Comparison of ENCODE assay signal across 1 cellular context in the genomic region with DNA sequence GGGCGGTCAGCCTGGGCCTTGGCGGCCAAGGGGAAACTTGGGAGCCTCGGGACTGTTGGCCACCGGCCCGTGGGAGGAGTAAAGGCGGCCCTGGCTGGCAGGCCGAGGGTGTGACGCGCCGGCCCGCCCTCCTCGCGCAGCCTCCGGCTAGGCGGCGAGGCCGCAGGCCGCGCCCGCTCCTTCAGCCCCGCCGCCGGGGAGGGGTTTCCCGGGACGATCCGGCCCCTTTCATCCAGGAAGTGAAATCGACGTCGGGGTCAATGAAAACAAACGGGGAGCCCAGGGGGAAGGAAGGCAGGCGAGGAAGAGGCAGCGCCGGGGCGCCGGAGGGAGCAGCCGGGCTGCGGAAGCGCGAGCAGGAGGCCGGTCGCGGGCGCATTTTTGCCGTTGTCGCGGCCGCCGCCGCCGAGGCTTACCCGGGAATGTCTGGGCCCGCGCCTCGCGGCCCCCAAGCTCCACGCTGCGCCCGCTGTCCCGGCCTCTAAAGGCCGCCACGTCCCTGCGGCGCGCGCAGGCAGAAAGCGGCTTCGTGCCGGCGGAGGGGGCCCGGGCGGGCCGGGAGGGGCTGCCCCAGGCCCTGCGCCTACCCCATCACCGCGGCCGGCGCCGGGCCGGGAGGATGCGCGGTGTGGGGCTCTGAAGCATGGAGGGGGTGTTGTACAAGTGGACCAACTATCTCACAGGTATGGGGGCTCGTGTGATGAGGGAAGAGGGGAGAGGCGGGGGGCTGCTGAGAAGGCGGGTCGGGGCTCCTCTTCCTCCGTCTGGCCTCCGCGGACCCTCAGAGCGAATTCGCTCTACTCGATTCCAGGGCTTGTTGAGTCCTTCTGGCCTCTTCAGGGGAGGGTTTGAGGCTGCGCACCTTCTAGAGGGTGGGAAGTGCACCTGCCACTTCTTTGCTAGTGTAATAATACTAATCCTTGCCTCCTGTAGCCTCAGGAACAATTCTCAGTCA.
TF ChIP-seq lines count a peak whose summit lies in the region.

A gene (plus strand): TSS at position 231 of the 955 bp plus-strand sequence. CDS start 413 bp downstream, at position 644.

TF ChIP-seq in HepG2, 621 proteins besides CTCF, POLR2A, EP300 and RAD21 (continued from another document and continues in another):
- TF ChIP-seq, protein P1, sequence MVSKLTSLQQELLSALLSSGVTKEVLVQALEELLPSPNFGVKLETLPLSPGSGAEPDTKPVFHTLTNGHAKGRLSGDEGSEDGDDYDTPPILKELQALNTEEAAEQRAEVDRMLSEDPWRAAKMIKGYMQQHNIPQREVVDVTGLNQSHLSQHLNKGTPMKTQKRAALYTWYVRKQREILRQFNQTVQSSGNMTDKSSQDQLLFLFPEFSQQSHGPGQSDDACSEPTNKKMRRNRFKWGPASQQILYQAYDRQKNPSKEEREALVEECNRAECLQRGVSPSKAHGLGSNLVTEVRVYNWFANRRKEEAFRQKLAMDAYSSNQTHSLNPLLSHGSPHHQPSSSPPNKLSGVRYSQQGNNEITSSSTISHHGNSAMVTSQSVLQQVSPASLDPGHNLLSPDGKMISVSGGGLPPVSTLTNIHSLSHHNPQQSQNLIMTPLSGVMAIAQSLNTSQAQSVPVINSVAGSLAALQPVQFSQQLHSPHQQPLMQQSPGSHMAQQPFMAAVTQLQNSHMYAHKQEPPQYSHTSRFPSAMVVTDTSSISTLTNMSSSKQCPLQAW (CRISPR knock-in tag; IDR thresholded peaks at IDR 0.05), result no peak
- TF ChIP-seq TMF1 (CRISPR knock-in tag; IDR thresholded peaks at IDR 0.05; ENCODE audit: low read depth) (peak; percentile 40; the same call in 1 of the 2 replicates), ZNF34 (CRISPR knock-in tag; IDR thresholded peaks at IDR 0.05; ENCODE audit: borderline replicate concordance) (no peak), ZFP82 (CRISPR knock-in tag; IDR thresholded peaks at IDR 0.05; ENCODE audit: borderline replicate concordance) (peak; percentile 91), NPAS2 (CRISPR knock-in tag; IDR thresholded peaks at IDR 0.05; ENCODE audit: borderline replicate concordance) (no peak), PRPF4 (IDR thresholded peaks at IDR 0.05; ENCODE audit: low read depth, low read length, poor library complexity, severe bottlenecking) (no peak), CEBPB (IDR thresholded peaks at IDR 0.05; ENCODE audit: borderline replicate concordance, low read depth, low read length) (no peak), EZH2 (conservative IDR thresholded peaks at IDR 0.05; ENCODE audit: low read depth, low read length) (no peak), ZNF331 (CRISPR knock-in tag; IDR thresholded peaks at IDR 0.05) (peak; percentile 75; the same call in 1 of the 2 replicates), CC2D1A (CRISPR knock-in tag; IDR thresholded peaks at IDR 0.05) (no peak), ZNF12 (CRISPR knock-in tag; IDR thresholded peaks at IDR 0.05) (0 out of 2 replicates have a peak, but pooled peaks have one; percentile 19), RBFOX2 (IDR thresholded peaks at IDR 0.05; ENCODE audit: low read depth, low read length) (peak; percentile 86), FOXJ3 (CRISPR knock-in tag; IDR thresholded peaks at IDR 0.05; ENCODE audit: borderline replicate concordance) (no peak), SP1 (IDR thresholded peaks at IDR 0.05) (no peak), SP1 (CRISPR knock-in tag; IDR thresholded peaks at IDR 0.05) (peak; percentile 63; the same call in 1 of the 2 replicates), PITX1 (CRISPR knock-in tag; IDR thresholded peaks at IDR 0.05) (0 out of 2 replicates have a peak, but pooled peaks have one; percentile 37), ZNF782 (CRISPR knock-in tag; IDR thresholded peaks at IDR 0.05; ENCODE audit: borderline replicate concordance) (no peak), CCAR2 (optimal IDR thresholded peaks at IDR 0.05; ENCODE audit: low read depth, low read length) (no peak), ATRX (CRISPR knock-in tag; IDR thresholded peaks at IDR 0.05; ENCODE audit: borderline replicate concordance) (no peak), TBP (CRISPR knock-in tag; IDR thresholded peaks at IDR 0.05) (no peak; the same call in 1 of the 2 replicates), ZSCAN30 (CRISPR knock-in tag; IDR thresholded peaks at IDR 0.05) (no peak), NONO (IDR thresholded peaks at IDR 0.05) (no peak), NONO (CRISPR knock-in tag; conservative IDR thresholded peaks at IDR 0.05) (peak; percentile 58; the same call in 1 of the 2 replicates), IKZF1 (IDR thresholded peaks at IDR 0.05) (no peak), TEAD3 (CRISPR knock-in tag; optimal IDR thresholded peaks at IDR 0.05; ENCODE audit: borderline replicate concordance) (peak; percentile 12), TCF7L2 (IDR thresholded peaks at IDR 0.05; ENCODE audit: low read depth, low read length) (no peak), TCF12 (IDR thresholded peaks at IDR 0.05) (no peak), TCF12 (CRISPR knock-in tag; IDR thresholded peaks at IDR 0.05) (peak; percentile 91), SRF (IDR thresholded peaks at IDR 0.05; ENCODE audit: low read depth, low read length) (no peak), PCBP1 (IDR thresholded peaks at IDR 0.05; ENCODE audit: borderline replicate concordance, low read depth, low read length) (no peak), NR1H2 (CRISPR knock-in tag; IDR thresholded peaks at IDR 0.05; ENCODE audit: borderline replicate concordance, low read depth) (no peak), LCORL (IDR thresholded peaks at IDR 0.05) (no peak), LCORL (CRISPR knock-in tag; IDR thresholded peaks at IDR 0.05) (no peak), ZNF44 (CRISPR knock-in tag; IDR thresholded peaks at IDR 0.05) (no peak), KAT2B (IDR thresholded peaks at IDR 0.05; ENCODE audit: borderline replicate concordance, low read depth, low read length) (no peak), ZNF460 (CRISPR knock-in tag; IDR thresholded peaks at IDR 0.05; ENCODE audit: borderline replicate concordance) (peak; percentile 36; the same call in 1 of the 2 replicates), BRD4 (CRISPR knock-in tag; IDR thresholded peaks at IDR 0.05) (peak; percentile 77; the same call in 1 of the 2 replicates)
- TF ChIP-seq, protein P2, sequence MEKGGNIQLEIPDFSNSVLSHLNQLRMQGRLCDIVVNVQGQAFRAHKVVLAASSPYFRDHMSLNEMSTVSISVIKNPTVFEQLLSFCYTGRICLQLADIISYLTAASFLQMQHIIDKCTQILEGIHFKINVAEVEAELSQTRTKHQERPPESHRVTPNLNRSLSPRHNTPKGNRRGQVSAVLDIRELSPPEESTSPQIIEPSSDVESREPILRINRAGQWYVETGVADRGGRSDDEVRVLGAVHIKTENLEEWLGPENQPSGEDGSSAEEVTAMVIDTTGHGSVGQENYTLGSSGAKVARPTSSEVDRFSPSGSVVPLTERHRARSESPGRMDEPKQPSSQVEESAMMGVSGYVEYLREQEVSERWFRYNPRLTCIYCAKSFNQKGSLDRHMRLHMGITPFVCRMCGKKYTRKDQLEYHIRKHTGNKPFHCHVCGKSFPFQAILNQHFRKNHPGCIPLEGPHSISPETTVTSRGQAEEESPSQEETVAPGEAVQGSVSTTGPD (CRISPR knock-in tag; IDR thresholded peaks at IDR 0.05), result no peak
- TF ChIP-seq, protein P3, sequence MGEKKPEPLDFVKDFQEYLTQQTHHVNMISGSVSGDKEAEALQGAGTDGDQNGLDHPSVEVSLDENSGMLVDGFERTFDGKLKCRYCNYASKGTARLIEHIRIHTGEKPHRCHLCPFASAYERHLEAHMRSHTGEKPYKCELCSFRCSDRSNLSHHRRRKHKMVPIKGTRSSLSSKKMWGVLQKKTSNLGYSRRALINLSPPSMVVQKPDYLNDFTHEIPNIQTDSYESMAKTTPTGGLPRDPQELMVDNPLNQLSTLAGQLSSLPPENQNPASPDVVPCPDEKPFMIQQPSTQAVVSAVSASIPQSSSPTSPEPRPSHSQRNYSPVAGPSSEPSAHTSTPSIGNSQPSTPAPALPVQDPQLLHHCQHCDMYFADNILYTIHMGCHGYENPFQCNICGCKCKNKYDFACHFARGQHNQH (CRISPR knock-in tag; IDR thresholded peaks at IDR 0.05), result peak; percentile 69; the same call in 1 of the 2 replicates
- TF ChIP-seq, protein P4, sequence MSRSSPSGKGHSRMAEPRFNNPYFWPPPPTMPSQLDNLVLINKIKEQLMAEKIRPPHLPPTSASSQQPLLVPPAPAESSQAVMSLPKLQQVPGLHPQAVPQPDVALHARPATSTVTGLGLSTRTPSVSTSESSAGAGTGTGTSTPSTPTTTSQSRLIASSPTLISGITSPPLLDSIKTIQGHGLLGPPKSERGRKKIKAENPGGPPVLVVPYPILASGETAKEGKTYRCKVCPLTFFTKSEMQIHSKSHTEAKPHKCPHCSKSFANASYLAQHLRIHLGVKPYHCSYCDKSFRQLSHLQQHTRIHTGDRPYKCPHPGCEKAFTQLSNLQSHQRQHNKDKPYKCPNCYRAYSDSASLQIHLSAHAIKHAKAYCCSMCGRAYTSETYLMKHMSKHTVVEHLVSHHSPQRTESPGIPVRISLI (CRISPR knock-in tag; IDR thresholded peaks at IDR 0.05; ENCODE audit: borderline replicate concordance), result no peak
- TF ChIP-seq, protein P5, sequence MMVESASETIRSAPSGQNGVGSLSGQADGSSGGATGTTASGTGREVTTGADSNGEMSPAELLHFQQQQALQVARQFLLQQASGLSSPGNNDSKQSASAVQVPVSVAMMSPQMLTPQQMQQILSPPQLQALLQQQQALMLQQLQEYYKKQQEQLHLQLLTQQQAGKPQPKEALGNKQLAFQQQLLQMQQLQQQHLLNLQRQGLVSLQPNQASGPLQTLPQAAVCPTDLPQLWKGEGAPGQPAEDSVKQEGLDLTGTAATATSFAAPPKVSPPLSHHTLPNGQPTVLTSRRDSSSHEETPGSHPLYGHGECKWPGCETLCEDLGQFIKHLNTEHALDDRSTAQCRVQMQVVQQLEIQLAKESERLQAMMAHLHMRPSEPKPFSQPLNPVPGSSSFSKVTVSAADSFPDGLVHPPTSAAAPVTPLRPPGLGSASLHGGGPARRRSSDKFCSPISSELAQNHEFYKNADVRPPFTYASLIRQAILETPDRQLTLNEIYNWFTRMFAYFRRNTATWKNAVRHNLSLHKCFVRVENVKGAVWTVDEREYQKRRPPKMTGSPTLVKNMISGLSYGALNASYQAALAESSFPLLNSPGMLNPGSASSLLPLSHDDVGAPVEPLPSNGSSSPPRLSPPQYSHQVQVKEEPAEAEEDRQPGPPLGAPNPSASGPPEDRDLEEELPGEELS (CRISPR knock-in tag; IDR thresholded peaks at IDR 0.05), result peak; percentile 28; the same call in 1 of the 2 replicates
- TF ChIP-seq, protein P6, sequence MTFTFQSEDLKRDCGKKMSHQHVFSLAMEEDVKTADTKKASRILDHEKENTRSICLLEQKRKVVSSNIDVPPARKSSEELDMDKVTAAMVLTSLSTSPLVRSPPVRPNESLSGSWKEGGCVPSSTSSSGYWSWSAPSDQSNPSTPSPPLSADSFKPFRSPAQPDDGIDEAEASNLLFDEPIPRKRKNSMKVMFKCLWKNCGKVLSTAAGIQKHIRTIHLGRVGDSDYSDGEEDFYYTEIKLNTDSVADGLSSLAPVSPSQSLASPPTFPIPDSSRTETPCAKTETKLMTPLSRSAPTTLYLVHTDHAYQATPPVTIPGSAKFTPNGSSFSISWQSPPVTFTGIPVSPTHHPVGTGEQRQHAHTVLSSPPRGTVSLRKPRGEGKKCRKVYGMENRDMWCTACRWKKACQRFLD (CRISPR knock-in tag; IDR thresholded peaks at IDR 0.05; ENCODE audit: borderline replicate concordance), result 0 out of 2 replicates have a peak, but pooled peaks have one; percentile 38
- TF ChIP-seq, protein P7, sequence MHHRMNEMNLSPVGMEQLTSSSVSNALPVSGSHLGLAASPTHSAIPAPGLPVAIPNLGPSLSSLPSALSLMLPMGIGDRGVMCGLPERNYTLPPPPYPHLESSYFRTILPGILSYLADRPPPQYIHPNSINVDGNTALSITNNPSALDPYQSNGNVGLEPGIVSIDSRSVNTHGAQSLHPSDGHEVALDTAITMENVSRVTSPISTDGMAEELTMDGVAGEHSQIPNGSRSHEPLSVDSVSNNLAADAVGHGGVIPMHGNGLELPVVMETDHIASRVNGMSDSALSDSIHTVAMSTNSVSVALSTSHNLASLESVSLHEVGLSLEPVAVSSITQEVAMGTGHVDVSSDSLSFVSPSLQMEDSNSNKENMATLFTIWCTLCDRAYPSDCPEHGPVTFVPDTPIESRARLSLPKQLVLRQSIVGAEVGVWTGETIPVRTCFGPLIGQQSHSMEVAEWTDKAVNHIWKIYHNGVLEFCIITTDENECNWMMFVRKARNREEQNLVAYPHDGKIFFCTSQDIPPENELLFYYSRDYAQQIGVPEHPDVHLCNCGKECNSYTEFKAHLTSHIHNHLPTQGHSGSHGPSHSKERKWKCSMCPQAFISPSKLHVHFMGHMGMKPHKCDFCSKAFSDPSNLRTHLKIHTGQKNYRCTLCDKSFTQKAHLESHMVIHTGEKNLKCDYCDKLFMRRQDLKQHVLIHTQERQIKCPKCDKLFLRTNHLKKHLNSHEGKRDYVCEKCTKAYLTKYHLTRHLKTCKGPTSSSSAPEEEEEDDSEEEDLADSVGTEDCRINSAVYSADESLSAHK (CRISPR knock-in tag; IDR thresholded peaks at IDR 0.05; ENCODE audit: borderline replicate concordance), result no peak
- TF ChIP-seq, protein P8, sequence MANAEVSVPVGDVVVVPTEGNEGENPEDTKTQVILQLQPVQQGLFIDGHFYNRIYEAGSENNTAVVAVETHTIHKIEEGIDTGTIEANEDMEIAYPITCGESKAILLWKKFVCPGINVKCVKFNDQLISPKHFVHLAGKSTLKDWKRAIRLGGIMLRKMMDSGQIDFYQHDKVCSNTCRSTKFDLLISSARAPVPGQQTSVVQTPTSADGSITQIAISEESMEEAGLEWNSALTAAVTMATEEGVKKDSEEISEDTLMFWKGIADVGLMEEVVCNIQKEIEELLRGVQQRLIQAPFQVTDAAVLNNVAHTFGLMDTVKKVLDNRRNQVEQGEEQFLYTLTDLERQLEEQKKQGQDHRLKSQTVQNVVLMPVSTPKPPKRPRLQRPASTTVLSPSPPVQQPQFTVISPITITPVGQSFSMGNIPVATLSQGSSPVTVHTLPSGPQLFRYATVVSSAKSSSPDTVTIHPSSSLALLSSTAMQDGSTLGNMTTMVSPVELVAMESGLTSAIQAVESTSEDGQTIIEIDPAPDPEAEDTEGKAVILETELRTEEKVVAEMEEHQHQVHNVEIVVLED (CRISPR knock-in tag; IDR thresholded peaks at IDR 0.05; ENCODE audit: borderline replicate concordance), result peak; percentile 74; the same call in 1 of the 2 replicates
- TF ChIP-seq, protein P9, sequence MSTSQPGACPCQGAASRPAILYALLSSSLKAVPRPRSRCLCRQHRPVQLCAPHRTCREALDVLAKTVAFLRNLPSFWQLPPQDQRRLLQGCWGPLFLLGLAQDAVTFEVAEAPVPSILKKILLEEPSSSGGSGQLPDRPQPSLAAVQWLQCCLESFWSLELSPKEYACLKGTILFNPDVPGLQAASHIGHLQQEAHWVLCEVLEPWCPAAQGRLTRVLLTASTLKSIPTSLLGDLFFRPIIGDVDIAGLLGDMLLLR (CRISPR knock-in tag; IDR thresholded peaks at IDR 0.05), result peak; percentile 68; the same call in 1 of the 2 replicates
